Comparison of ENCODE assay signal across 8 cellular contexts in the genomic region with DNA sequence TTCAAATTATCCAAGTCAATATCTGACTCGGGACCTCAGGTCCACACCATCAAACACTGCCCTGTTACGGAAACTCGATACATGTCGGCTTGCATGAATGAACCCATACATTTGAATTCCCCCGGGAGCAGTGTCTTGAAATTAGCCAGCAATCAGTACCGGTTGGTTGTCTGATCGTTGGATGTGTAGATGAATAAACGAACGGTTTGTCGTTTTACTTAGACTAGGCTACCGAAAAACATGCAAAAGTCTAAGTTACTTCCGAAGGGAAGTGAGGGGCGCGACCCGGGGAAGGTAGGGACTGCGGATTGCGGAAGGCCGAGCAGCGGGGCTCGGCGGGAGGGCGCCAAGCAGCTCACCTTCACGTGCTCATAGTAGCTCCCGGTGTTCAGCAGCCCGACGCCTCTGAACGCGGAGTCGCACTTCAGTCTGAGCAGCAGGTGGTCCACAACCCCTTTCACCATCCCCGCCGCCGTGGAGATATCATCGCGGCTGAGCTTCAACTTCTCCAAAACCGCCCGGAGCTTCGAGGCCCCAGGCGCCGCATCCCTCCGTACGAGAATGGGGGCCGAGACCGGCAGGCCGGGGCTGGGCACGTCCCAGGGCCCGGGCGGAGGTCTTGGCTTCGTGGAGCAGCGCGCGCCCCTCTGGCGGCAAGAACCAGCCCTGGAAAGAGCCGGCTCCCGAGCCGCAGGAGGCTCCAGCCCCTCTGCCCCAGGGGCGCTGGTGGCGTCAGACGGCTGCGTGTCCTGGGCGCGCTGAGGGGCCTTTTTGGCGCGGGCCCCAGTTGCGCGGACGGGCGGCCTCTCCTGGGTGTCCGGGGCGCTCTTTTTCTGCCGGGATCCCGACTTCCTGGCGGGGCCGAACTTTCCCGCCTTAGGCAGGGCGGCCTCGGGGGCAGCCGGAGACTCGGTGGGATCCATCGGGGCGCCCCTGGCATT. TPM values are rescaled to one million over a fixed set of nuclear protein-coding genes. Genes with fewer than 3 reads are reported as not detected.
DNase-seq lines count a peak whose midpoint lies in the region; ATAC-seq and TF ChIP-seq lines count a peak whose summit lies in the region.

No MANE protein-coding gene starts in this region.

- peaks cover 14% of the 10 kb centered on the region for H3K36me3 Mint-ChIP-seq in CD4-positive, alpha-beta T cell (ENCODE audit: low read depth)
- H3K36me3 Mint-ChIP-seq in activated naive CD8-positive, alpha-beta T cell, result peaks cover 2% of the 10 kb centered on the region

- peak overlapping the region; percentile 92 for H3K4me3 Mint-ChIP-seq in CD4-positive, alpha-beta T cell
- H3K4me3 Mint-ChIP-seq in activated naive CD8-positive, alpha-beta T cell, result peak overlapping the region; percentile 94

- peak; percentile 49 for TF ChIP-seq POLR2A in Raji (IDR thresholded peaks at IDR 0.05; ENCODE audit: insufficient read depth, low read depth, low read length)

- no peaks in the 10 kb centered on the region for H3K9me3 Mint-ChIP-seq in CD4-positive, alpha-beta T cell
- H3K9me3 Mint-ChIP-seq in activated naive CD8-positive, alpha-beta T cell (ENCODE audit: low read depth), result no peaks in the 10 kb centered on the region

- peaks cover 32% of the 10 kb centered on the region for H3K4me1 Mint-ChIP-seq in CD4-positive, alpha-beta T cell (ENCODE audit: low read depth)
- peaks cover 24% of the 10 kb centered on the region for H3K4me1 Mint-ChIP-seq in activated naive CD8-positive, alpha-beta T cell (ENCODE audit: low read depth)

- H3K9me3 ChIP-seq in CD4-positive, alpha-beta T cell (ENCODE audit: control insufficient read depth, low read length), result no peaks in the 10 kb centered on the region

- H3K27me3 Mint-ChIP-seq in CD4-positive, alpha-beta T cell, result no peaks in the 10 kb centered on the region
- no peaks in the 10 kb centered on the region for H3K27me3 Mint-ChIP-seq in activated naive CD8-positive, alpha-beta T cell

- no peaks in the 10 kb centered on the region for H3K27me3 ChIP-seq in CD4-positive, alpha-beta T cell (ENCODE audit: control insufficient read depth, insufficient read depth, low read length)

- TF ChIP-seq CTCF in CD4-positive, alpha-beta T cell (IDR thresholded peaks at IDR 0.05), result no peak

- CTCF ChIA-PET in CD4-positive, alpha-beta T cell (lab: Charles Lee), result interaction anchor here (0.9 to 2.6 kb wide), 2 partner anchors 9 to 19 kb away, joined by 3 to 15 read pairs; a partner anchor contains a TSS

- POLR2A ChIA-PET in CD4-positive, alpha-beta T cell (lab: Charles Lee), result interaction anchor here (0.6 to 3.7 kb wide), 10 partner anchors 10 to 1833 kb away, joined by 3 to 103 read pairs (median 6); a partner anchor contains a TSS

- intact Hi-C loops in CD4-positive, alpha-beta T cell (cut with DNase I, micrococcal nuclease), result no loop called here
- intact Hi-C loops in Right ventricle myocardium inferior (cut with DNase I), result no loop called here

- H3K27ac Mint-ChIP-seq in CD4-positive, alpha-beta T cell, result peak overlapping the region; percentile 86
- H3K27ac Mint-ChIP-seq in activated naive CD8-positive, alpha-beta T cell, result peak overlapping the region; percentile 87

- peak overlapping the region; percentile 69 for H3K27ac ChIP-seq in CD4-positive, alpha-beta T cell (ENCODE audit: low read depth, low read length)

- peak; percentile 9 to 55 (median 23) for DNase-seq in CD4-positive, alpha-beta T cell
- peak; percentile 81 for DNase-seq in Right ventricle myocardium inferior (ENCODE audit: missing footprints)
- DNase-seq in pons (ENCODE audit: low spot score), result peak; percentile 29
- no peak for DNase-seq in NCI-H2081 treated with DMSO at 0.1 percent for 48 hours (lab: John Stamatoyannopoulos, UW)

- peak; percentile 53 for ATAC-seq in CD4-positive, alpha-beta T cell (ENCODE audit: poor library complexity)
- ATAC-seq in GM19395 (IDR thresholded peaks at IDR 0.05; ENCODE audit: unreplicated experiment) (peak; percentile 65), HG03558 (IDR thresholded peaks at IDR 0.05; ENCODE audit: extremely low read depth, unreplicated experiment) (peak; percentile 29), Right ventricle myocardium inferior (peak; percentile 67)

RNA-seq across cellular contexts. Expression of a gene that starts 0.7 kb away (rescaled TPM):
- total RNA-seq in CD4-positive, alpha-beta T cell, result 10 to 100 TPM; 11.0 to 11.9 TPM
- 0.92 TPM for total RNA-seq in Right ventricle myocardium inferior

RNA-seq across cellular contexts. Expression of a gene that starts 10.1 kb away (rescaled TPM):
- total RNA-seq in CD4-positive, alpha-beta T cell, result 10 to 100 TPM; 47.9 to 48.0 TPM
- total RNA-seq in Right ventricle myocardium inferior, result 26.6 TPM

RNA-seq across cellular contexts. Expression of a gene that starts 56.8 kb away (rescaled TPM):
- 1 to 10 TPM; 2.2 to 2.5 TPM for total RNA-seq in CD4-positive, alpha-beta T cell
- 0.68 TPM for total RNA-seq in Right ventricle myocardium inferior
